Comparison of ENCODE assay signal across 1 cellular context in genomic region chrX:107471420-107471819, GRCh38.
A peak's percentile ranks its signal among the peaks of the same experiment; 100 is the strongest.
TF ChIP-seq lines count a peak whose summit lies in the region.
"Not testable (repeated sequence)": the region's sequence is repeated elsewhere in the genome, so short reads cannot be mapped to it uniquely, and the experiment has no call there.

No MANE protein-coding gene starts in this region.

- H3K4me3 ChIP-seq in HEK293 (ENCODE audit: low read depth, low read length) = not testable (repeated sequence)

- not testable (repeated sequence) for H3K9me3 ChIP-seq in HEK293 (ENCODE audit: control insufficient read depth, insufficient read depth, low read depth, low read length)

- not testable (repeated sequence) for H3K36me3 ChIP-seq in HEK293 (ENCODE audit: control insufficient read depth in 2 of 2, insufficient read depth in 1 of 2, low read length in 2 of 2)

- not testable (repeated sequence) for TF ChIP-seq CTCF in HEK293 (tag by site-specific recombination; IDR thresholded peaks at IDR 0.05)

- CTCF ChIA-PET in HEK293 (lab: Yijun Ruan, JAX) = interaction anchor here (1.2 to 1.7 kb wide), 3 partner anchors 17 to 260 kb away, joined by 3 to 6 read pairs (median 4); no protein-coding TSS in a partner anchor

- H3K4me1 ChIP-seq in HEK293 (ENCODE audit: control insufficient read depth, insufficient read depth, low read length) = not testable (repeated sequence)

- H3K27ac ChIP-seq in HEK293 (ENCODE audit: extremely low read depth, low read depth, low read length) = not testable (repeated sequence)

- POLR2A ChIA-PET in HEK293 (lab: Yijun Ruan, JAX) = not testable (repeated sequence)

TF ChIP-seq in HEK293, 187 proteins besides CTCF, POLR2A, EP300 and RAD21:
- peak; percentile 91 for TF ChIP-seq ZNF146 (tag by site-specific recombination; IDR thresholded peaks at IDR 0.05)
TF ChIP-seq in HEK293: peak in this region for 1; not testable (repeated sequence) for 186.
